Comparison of ENCODE assay signal across 8 cellular contexts in the genomic region with DNA sequence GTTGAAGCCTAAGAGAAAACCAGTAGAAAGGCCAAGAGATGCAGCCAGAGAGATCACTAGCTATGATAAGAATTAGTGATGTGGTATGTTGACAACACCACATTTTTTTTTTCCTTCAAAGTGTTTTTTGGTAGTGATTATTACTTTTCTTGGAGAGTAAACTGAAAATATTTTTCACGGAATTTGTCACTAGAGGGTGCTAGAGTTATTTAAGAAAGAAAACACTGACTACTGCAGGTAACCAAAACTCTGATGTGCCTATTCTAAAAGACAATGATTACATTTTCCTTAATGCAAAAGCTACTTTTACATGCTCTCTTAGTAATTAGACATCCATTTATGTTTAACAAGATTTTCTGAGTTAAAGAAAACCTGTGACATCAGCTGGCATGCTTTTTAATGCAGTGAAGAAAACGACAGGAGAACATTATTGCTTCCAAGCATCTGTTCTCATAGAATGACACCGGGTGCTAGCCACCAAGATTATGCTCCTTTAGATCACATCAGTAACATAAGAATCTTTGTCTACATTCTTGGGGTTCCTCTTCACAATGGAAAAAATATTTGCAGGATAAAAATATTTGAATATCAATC.
DNase-seq lines count a peak whose midpoint lies in the region; ATAC-seq lines count a peak whose summit lies in the region.

No MANE protein-coding gene starts in this region.

- DNase-seq in COLO829 (ENCODE audit: low spot score), result peak; percentile 42
- peak; percentile 22 for DNase-seq in NCI-H2227 (lab: John Stamatoyannopoulos, UW; ENCODE audit: unreplicated experiment)
- peak; percentile 9 for DNase-seq in central memory CD4-positive, alpha-beta T cell
- peak; percentile 63 for DNase-seq in midbrain (lab: John Stamatoyannopoulos, UW)
- no peak for DNase-seq in stimulated activated CD4-positive, alpha-beta T cell treated with anti-CD3 and anti-CD28 coated beads, Interleukin-4, amount 100 ng/mL, for 4 hours
- no peak for DNase-seq in activated CD8-positive, alpha-beta memory T cell treated with anti-CD3 and anti-CD28 coated beads for 24 hours

- ATAC-seq in GM21723 (IDR thresholded peaks at IDR 0.05; ENCODE audit: unreplicated experiment) (peak; percentile 66), HG02981 (IDR thresholded peaks at IDR 0.05; ENCODE audit: unreplicated experiment) (no peak)

Comparison
In these comparisons a context has a peak if more than half of its experiments do, and no peak if none do; other contexts are left out.
1. DNase-seq: peak in COLO829 (single experiment), NCI-H2227 (single experiment), central memory CD4-positive, alpha-beta T cell (single experiment) and midbrain (single experiment); none in stimulated activated CD4-positive, alpha-beta T cell treated with anti-CD3 and anti-CD28 coated beads, Interleukin-4, amount 100 ng/mL, for 4 hours (0 of 2) and activated CD8-positive, alpha-beta memory T cell treated with anti-CD3 and anti-CD28 coated beads for 24 hours (single experiment).